1 cellular context compared by ENCODE assay signal in the genomic region with DNA sequence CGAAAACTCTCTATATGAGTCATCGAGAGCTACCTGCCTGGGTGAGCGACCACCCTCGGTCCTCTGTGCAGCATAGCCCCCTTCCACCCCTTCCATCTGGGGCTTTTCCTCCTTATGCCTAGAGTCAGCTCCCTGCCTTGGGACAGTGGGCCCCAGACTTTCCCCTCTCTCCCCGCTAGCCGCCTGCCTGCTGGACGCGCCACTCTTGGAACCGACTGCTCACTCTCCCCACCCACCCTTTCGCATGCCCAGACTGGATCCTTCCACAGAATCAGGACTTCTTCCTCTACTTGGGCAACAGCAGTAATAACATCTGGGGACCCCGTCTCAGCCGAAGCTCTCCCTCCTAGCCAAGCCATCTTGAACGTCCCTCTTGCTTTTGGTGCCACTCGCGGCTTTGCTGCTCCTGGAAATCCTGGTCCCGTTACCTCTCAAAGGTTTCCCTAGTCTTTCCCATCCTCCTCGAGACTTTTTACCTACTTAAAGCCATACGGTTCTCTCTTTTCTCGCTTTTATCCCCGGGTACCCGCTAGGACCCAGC.
TF ChIP-seq lines count a peak whose summit lies in the region.

No MANE protein-coding gene starts in this region.

TF ChIP-seq in K562, 482 proteins besides CTCF, POLR2A, EP300 and RAD21 (continued from another document and continues in another):
- TF ChIP-seq, protein P1, sequence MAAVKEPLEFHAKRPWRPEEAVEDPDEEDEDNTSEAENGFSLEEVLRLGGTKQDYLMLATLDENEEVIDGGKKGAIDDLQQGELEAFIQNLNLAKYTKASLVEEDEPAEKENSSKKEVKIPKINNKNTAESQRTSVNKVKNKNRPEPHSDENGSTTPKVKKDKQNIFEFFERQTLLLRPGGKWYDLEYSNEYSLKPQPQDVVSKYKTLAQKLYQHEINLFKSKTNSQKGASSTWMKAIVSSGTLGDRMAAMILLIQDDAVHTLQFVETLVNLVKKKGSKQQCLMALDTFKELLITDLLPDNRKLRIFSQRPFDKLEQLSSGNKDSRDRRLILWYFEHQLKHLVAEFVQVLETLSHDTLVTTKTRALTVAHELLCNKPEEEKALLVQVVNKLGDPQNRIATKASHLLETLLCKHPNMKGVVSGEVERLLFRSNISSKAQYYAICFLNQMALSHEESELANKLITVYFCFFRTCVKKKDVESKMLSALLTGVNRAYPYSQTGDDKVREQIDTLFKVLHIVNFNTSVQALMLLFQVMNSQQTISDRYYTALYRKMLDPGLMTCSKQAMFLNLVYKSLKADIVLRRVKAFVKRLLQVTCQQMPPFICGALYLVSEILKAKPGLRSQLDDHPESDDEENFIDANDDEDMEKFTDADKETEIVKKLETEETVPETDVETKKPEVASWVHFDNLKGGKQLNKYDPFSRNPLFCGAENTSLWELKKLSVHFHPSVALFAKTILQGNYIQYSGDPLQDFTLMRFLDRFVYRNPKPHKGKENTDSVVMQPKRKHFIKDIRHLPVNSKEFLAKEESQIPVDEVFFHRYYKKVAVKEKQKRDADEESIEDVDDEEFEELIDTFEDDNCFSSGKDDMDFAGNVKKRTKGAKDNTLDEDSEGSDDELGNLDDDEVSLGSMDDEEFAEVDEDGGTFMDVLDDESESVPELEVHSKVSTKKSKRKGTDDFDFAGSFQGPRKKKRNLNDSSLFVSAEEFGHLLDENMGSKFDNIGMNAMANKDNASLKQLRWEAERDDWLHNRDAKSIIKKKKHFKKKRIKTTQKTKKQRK (IDR thresholded peaks at IDR 0.05; ENCODE audit: borderline replicate concordance, low read depth, low read length), result no peak
- TF ChIP-seq HCFC1 (IDR thresholded peaks at IDR 0.05; ENCODE audit: low read depth, low read length) (no peak), BCOR (IDR thresholded peaks at IDR 0.05) (no peak), RBBP5 (IDR thresholded peaks at IDR 0.05; ENCODE audit: borderline replicate concordance, insufficient read depth, low read length, poor library complexity, severe bottlenecking) (peak; percentile 36), CBX8 (IDR thresholded peaks at IDR 0.05; ENCODE audit: borderline replicate concordance, extremely low read depth, low read depth, low read length, poor library complexity, severe bottlenecking) (no peak), NR2C2 (CRISPR knock-in tag; IDR thresholded peaks at IDR 0.05) (no peak), NR2C2 (tag; IDR thresholded peaks at IDR 0.05) (no peak), JUND (IDR thresholded peaks at IDR 0.05; ENCODE audit: borderline replicate concordance, low read depth, low read length) (0 out of 2 replicates have a peak, but pooled peaks have one; percentile 31), JUND (tag; IDR thresholded peaks at IDR 0.05; ENCODE audit: borderline replicate concordance, low read depth, low read length) (no peak), RHOXF2B (CRISPR knock-in tag; conservative IDR thresholded peaks at IDR 0.05) (no peak), ETV1 (tag; conservative IDR thresholded peaks at IDR 0.05; ENCODE audit: low read depth) (no peak), STAG1 (CRISPR knock-in tag; IDR thresholded peaks at IDR 0.05; ENCODE audit: borderline replicate concordance) (no peak), ZNF224 (CRISPR knock-in tag; IDR thresholded peaks at IDR 0.05) (no peak), EGR1 (conservative IDR thresholded peaks at IDR 0.05) (no peak), POLR2AphosphoS2 (IDR thresholded peaks at IDR 0.05; ENCODE audit: low read length) (no peak), NR2C1 (IDR thresholded peaks at IDR 0.05) (no peak), NR2C1 (tag; IDR thresholded peaks at IDR 0.05) (no peak), PHTF2 (CRISPR knock-in tag; IDR thresholded peaks at IDR 0.05) (no peak), LCOR (CRISPR knock-in tag; IDR thresholded peaks at IDR 0.05) (no peak), ZC3H8 (IDR thresholded peaks at IDR 0.05) (no peak), DDX20 (tag; IDR thresholded peaks at IDR 0.05; ENCODE audit: low read depth) (no peak), ZNF57 (CRISPR knock-in tag; IDR thresholded peaks at IDR 0.05) (no peak), DACH1 (IDR thresholded peaks at IDR 0.05; ENCODE audit: partially characterized antibody) (no peak), IFI16 (CRISPR knock-in tag; IDR thresholded peaks at IDR 0.05) (no peak)
- TF ChIP-seq, protein P2, sequence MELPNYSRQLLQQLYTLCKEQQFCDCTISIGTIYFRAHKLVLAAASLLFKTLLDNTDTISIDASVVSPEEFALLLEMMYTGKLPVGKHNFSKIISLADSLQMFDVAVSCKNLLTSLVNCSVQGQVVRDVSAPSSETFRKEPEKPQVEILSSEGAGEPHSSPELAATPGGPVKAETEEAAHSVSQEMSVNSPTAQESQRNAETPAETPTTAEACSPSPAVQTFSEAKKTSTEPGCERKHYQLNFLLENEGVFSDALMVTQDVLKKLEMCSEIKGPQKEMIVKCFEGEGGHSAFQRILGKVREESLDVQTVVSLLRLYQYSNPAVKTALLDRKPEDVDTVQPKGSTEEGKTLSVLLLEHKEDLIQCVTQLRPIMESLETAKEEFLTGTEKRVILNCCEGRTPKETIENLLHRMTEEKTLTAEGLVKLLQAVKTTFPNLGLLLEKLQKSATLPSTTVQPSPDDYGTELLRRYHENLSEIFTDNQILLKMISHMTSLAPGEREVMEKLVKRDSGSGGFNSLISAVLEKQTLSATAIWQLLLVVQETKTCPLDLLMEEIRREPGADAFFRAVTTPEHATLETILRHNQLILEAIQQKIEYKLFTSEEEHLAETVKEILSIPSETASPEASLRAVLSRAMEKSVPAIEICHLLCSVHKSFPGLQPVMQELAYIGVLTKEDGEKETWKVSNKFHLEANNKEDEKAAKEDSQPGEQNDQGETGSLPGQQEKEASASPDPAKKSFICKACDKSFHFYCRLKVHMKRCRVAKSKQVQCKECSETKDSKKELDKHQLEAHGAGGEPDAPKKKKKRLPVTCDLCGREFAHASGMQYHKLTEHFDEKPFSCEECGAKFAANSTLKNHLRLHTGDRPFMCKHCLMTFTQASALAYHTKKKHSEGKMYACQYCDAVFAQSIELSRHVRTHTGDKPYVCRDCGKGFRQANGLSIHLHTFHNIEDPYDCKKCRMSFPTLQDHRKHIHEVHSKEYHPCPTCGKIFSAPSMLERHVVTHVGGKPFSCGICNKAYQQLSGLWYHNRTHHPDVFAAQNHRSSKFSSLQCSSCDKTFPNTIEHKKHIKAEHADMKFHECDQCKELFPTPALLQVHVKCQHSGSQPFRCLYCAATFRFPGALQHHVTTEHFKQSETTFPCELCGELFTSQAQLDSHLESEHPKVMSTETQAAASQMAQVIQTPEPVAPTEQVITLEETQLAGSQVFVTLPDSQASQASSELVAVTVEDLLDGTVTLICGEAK (IDR thresholded peaks at IDR 0.05), result peak; percentile 27; the same call in 1 of the 2 replicates
- TF ChIP-seq, protein P2 (CRISPR knock-in tag; IDR thresholded peaks at IDR 0.05), result no peak
- TF ChIP-seq, protein P3, sequence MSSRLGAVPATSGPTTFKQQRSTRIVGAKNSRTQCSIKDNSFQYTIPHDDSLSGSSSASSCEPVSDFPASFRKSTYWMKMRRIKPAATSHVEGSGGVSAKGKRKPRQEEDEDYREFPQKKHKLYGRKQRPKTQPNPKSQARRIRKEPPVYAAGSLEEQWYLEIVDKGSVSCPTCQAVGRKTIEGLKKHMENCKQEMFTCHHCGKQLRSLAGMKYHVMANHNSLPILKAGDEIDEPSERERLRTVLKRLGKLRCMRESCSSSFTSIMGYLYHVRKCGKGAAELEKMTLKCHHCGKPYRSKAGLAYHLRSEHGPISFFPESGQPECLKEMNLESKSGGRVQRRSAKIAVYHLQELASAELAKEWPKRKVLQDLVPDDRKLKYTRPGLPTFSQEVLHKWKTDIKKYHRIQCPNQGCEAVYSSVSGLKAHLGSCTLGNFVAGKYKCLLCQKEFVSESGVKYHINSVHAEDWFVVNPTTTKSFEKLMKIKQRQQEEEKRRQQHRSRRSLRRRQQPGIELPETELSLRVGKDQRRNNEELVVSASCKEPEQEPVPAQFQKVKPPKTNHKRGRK (tag; IDR thresholded peaks at IDR 0.05), result no peak
- TF ChIP-seq, protein P4, sequence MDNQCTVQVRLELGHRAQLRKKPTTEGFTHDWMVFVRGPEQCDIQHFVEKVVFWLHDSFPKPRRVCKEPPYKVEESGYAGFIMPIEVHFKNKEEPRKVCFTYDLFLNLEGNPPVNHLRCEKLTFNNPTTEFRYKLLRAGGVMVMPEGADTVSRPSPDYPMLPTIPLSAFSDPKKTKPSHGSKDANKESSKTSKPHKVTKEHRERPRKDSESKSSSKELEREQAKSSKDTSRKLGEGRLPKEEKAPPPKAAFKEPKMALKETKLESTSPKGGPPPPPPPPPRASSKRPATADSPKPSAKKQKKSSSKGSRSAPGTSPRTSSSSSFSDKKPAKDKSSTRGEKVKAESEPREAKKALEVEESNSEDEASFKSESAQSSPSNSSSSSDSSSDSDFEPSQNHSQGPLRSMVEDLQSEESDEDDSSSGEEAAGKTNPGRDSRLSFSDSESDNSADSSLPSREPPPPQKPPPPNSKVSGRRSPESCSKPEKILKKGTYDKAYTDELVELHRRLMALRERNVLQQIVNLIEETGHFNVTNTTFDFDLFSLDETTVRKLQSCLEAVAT (IDR thresholded peaks at IDR 0.05), result peak; percentile 57 to 78; a peak in 2 of 4 replicates
- TF ChIP-seq, protein P5, sequence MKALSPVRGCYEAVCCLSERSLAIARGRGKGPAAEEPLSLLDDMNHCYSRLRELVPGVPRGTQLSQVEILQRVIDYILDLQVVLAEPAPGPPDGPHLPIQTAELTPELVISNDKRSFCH (CRISPR knock-in tag; IDR thresholded peaks at IDR 0.05), result no peak
- TF ChIP-seq, protein P5 (tag; IDR thresholded peaks at IDR 0.05), result no peak
- TF ChIP-seq, protein P6, sequence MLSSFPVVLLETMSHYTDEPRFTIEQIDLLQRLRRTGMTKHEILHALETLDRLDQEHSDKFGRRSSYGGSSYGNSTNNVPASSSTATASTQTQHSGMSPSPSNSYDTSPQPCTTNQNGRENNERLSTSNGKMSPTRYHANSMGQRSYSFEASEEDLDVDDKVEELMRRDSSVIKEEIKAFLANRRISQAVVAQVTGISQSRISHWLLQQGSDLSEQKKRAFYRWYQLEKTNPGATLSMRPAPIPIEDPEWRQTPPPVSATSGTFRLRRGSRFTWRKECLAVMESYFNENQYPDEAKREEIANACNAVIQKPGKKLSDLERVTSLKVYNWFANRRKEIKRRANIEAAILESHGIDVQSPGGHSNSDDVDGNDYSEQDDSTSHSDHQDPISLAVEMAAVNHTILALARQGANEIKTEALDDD (IDR thresholded peaks at IDR 0.05), result no peak
- TF ChIP-seq, protein P7, sequence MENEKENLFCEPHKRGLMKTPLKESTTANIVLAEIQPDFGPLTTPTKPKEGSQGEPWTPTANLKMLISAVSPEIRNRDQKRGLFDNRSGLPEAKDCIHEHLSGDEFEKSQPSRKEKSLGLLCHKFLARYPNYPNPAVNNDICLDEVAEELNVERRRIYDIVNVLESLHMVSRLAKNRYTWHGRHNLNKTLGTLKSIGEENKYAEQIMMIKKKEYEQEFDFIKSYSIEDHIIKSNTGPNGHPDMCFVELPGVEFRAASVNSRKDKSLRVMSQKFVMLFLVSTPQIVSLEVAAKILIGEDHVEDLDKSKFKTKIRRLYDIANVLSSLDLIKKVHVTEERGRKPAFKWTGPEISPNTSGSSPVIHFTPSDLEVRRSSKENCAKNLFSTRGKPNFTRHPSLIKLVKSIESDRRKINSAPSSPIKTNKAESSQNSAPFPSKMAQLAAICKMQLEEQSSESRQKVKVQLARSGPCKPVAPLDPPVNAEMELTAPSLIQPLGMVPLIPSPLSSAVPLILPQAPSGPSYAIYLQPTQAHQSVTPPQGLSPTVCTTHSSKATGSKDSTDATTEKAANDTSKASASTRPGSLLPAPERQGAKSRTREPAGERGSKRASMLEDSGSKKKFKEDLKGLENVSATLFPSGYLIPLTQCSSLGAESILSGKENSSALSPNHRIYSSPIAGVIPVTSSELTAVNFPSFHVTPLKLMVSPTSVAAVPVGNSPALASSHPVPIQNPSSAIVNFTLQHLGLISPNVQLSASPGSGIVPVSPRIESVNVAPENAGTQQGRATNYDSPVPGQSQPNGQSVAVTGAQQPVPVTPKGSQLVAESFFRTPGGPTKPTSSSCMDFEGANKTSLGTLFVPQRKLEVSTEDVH (IDR thresholded peaks at IDR 0.05; ENCODE audit: low read depth, partially characterized antibody), result no peak
- TF ChIP-seq, protein P8, sequence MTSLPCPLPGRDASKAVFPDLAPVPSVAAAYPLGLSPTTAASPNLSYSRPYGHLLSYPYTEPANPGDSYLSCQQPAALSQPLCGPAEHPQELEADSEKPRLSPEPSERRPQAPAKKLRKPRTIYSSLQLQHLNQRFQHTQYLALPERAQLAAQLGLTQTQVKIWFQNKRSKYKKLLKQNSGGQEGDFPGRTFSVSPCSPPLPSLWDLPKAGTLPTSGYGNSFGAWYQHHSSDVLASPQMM (CRISPR knock-in tag; IDR thresholded peaks at IDR 0.05), result no peak
- TF ChIP-seq, protein P9, sequence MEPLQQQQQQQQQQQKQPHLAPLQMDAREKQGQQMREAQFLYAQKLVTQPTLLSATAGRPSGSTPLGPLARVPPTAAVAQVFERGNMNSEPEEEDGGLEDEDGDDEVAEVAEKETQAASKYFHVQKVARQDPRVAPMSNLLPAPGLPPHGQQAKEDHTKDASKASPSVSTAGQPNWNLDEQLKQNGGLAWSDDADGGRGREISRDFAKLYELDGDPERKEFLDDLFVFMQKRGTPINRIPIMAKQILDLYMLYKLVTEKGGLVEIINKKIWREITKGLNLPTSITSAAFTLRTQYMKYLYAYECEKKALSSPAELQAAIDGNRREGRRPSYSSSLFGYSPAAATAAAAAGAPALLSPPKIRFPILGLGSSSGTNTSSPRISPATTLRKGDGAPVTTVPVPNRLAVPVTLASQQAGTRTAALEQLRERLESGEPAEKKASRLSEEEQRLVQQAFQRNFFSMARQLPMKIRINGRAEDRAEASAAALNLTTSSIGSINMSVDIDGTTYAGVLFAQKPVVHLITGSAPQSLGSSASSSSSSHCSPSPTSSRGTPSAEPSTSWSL (CRISPR knock-in tag; IDR thresholded peaks at IDR 0.05; ENCODE audit: borderline replicate concordance), result no peak
